In genomic region chr5:13478831-13479465, GRCh38 we compare ENCODE assay signal across 8 cellular contexts.
DNase-seq lines count a peak whose midpoint lies in the region; ATAC-seq and TF ChIP-seq lines count a peak whose summit lies in the region.

No MANE protein-coding gene starts in this region.

- POLR2A ChIA-PET in activated CD4-positive, alpha-beta memory T cell treated with anti-CD3 and anti-CD28 coated beads for 36 hours (lab: Charles Lee): no interaction called here

- H3K9me3 Mint-ChIP-seq in activated CD4-positive, alpha-beta memory T cell treated with anti-CD3 and anti-CD28 coated beads for 36 hours: peaks cover 3% of the 10 kb centered on the region

- H3K79me2 ChIP-seq in mammary epithelial cell (ENCODE audit: insufficient read depth, low read length): no peaks in the 10 kb centered on the region

- H3K4me2 ChIP-seq in mammary epithelial cell (ENCODE audit: insufficient read depth, low read depth, low read length): no peak overlapping the region

- peak; percentile 72 to 76 for TF ChIP-seq CTCF in mammary epithelial cell (conservative IDR thresholded peaks at IDR 0.05 in 1 of 2, IDR thresholded peaks at IDR 0.05 in 1 of 2; ENCODE audit: extremely low read depth in 1 of 2, insufficient read depth in 1 of 2, low read depth in 1 of 2, low read length in 2 of 2)
- TF ChIP-seq CTCF in lung (IDR thresholded peaks at IDR 0.05; ENCODE audit: control extremely low read depth, extremely low read depth): no peak

- CTCF ChIA-PET in mammary epithelial cell (lab: Charles Lee; ENCODE audit: low non-redundant PET): interaction anchor here (0.5 to 1.0 kb wide), 10 partner anchors 88 to 1240 kb away, joined by 3 to 13 read pairs (median 4); partner anchors contain the start of gene TRIO
- CTCF ChIA-PET in activated CD4-positive, alpha-beta memory T cell treated with anti-CD3 and anti-CD28 coated beads for 36 hours (lab: Charles Lee): no interaction called here

- no peaks in the 10 kb centered on the region for H3K27me3 ChIP-seq in mammary epithelial cell (ENCODE audit: insufficient read depth, low read length)
- H3K27me3 ChIP-seq in lung (ENCODE audit: control insufficient read depth, insufficient read depth): no peaks in the 10 kb centered on the region

- H4K20me1 ChIP-seq in mammary epithelial cell (ENCODE audit: insufficient read depth, low read length): no peaks in the 10 kb centered on the region

- H3K36me3 Mint-ChIP-seq in activated CD4-positive, alpha-beta memory T cell treated with anti-CD3 and anti-CD28 coated beads for 36 hours: no peaks in the 10 kb centered on the region

- H3K4me3 Mint-ChIP-seq in activated CD4-positive, alpha-beta memory T cell treated with anti-CD3 and anti-CD28 coated beads for 36 hours: no peak overlapping the region

- H3K4me3 ChIP-seq in mammary epithelial cell (replicated peaks in 1 of 3; ENCODE audit: insufficient read depth in 1 of 3, low read depth in 2 of 3, low read length in 3 of 3) (no peak overlapping the region), lung (no peak overlapping the region)

- H3K9me3 ChIP-seq in mammary epithelial cell (replicated peaks; ENCODE audit: insufficient read depth, low read length): no peaks in the 10 kb centered on the region
- H3K9me3 ChIP-seq in lung (ENCODE audit: control insufficient read depth in 2 of 2, insufficient read depth in 1 of 2, low read length in 1 of 2): no peaks in the 10 kb centered on the region

- H3K4me1 ChIP-seq in mammary epithelial cell (ENCODE audit: insufficient read depth, low read length) (peaks cover 23% of the 10 kb centered on the region), lung (ENCODE audit: control insufficient read depth in 2 of 2, insufficient read depth in 2 of 2, low read length in 2 of 2) (no peaks in the 10 kb centered on the region)

- no peak overlapping the region for H3K27ac Mint-ChIP-seq in activated CD4-positive, alpha-beta memory T cell treated with anti-CD3 and anti-CD28 coated beads for 36 hours

- WGBS in mammary epithelial cell (ENCODE audit: low coverage, missing lambda C conversion rate): 35% methylated on average over 9 of the region's 9 CpGs
- WGBS in lung, 2 donors: 28 to 38% methylated on average over 9 of the region's 9 CpGs

- ATAC-seq in HG02678 (IDR thresholded peaks at IDR 0.05; ENCODE audit: unreplicated experiment): peak; percentile 52
- ATAC-seq in lung (ENCODE audit: insufficient read depth, low FRiP score): peak; percentile 50
- ATAC-seq in GM21529 (IDR thresholded peaks at IDR 0.05; ENCODE audit: unreplicated experiment): no peak
- ATAC-seq in HG03175 (IDR thresholded peaks at IDR 0.05; ENCODE audit: unreplicated experiment): no peak

- no peaks in the 10 kb centered on the region for H3K36me3 ChIP-seq in mammary epithelial cell (ENCODE audit: insufficient read depth, low read length)
- no peaks in the 10 kb centered on the region for H3K36me3 ChIP-seq in lung (ENCODE audit: control insufficient read depth in 2 of 2, insufficient read depth in 2 of 2, low read length in 2 of 2)

- no peaks in the 10 kb centered on the region for H3K27me3 Mint-ChIP-seq in activated CD4-positive, alpha-beta memory T cell treated with anti-CD3 and anti-CD28 coated beads for 36 hours

- BruUV-seq in mammary epithelial cell (replicated peaks; lab: Mats Ljungman, UMichigan): no TSS peak

- H3K4me1 Mint-ChIP-seq in activated CD4-positive, alpha-beta memory T cell treated with anti-CD3 and anti-CD28 coated beads for 36 hours (ENCODE audit: low read depth): no peaks in the 10 kb centered on the region

- H3K27ac ChIP-seq in mammary epithelial cell (ENCODE audit: insufficient read depth, low read depth, low read length) (no peak overlapping the region), lung (ENCODE audit: low read depth in 1 of 2, low read length in 1 of 2) (no peak overlapping the region)

- peak overlapping the region; percentile 7 for H2AFZ ChIP-seq in mammary epithelial cell (ENCODE audit: low read depth, low read length)

- H3K9ac ChIP-seq in mammary epithelial cell (ENCODE audit: insufficient read depth, low read length): no peak overlapping the region

- intact Hi-C loops in mammary epithelial cell (cut with micrococcal nuclease): loop anchor here (1.0 to 10.0 kb wide), 8 partner anchors 180 to 1186 kb away; no protein-coding TSS in a partner anchor
- intact Hi-C loops in activated CD4-positive, alpha-beta memory T cell treated with anti-CD3 and anti-CD28 coated beads for 36 hours (cut with micrococcal nuclease): no loop called here

- peak; percentile 59 for DNase-seq in DMS 273 (lab: John Stamatoyannopoulos, UW; ENCODE audit: unreplicated experiment)
- peak; percentile 39 to 81 for DNase-seq in NCI-H526 (lab: John Stamatoyannopoulos, UW)
- DNase-seq in mammary epithelial cell: peak; percentile 65
- DNase-seq in lung (ENCODE audit: low spot score): no peak
- DNase-seq in activated CD4-positive, alpha-beta memory T cell treated with anti-CD3 and anti-CD28 coated beads for 36 hours: no peak

- in situ Hi-C loops in mammary epithelial cell (cut with MboI; ENCODE audit: low sequenced_read_pairs in 2 of 2): loop anchor here in 1 of 2 donors (25.0 kb wide), 2 partner anchors 458 to 1192 kb away; partner anchors contain the start of gene DNAH5

- dilution Hi-C loops in mammary epithelial cell (cut with HindIII; ENCODE audit: low sequenced_read_pairs): no loop called here

Comparison
In these comparisons a context has a peak if more than half of its experiments do, and no peak if none do; other contexts are left out.
1. DNase-seq: peak in DMS 273 (single experiment), NCI-H526 (2 of 2) and mammary epithelial cell (single experiment); none in lung (single experiment) and activated CD4-positive, alpha-beta memory T cell treated with anti-CD3 and anti-CD28 coated beads for 36 hours (single experiment).
2. ATAC-seq: peak in HG02678 (single experiment) and lung (single experiment); none in GM21529 (single experiment) and HG03175 (single experiment).